ENCODE assay signal across 24 cellular contexts in the genomic region with DNA sequence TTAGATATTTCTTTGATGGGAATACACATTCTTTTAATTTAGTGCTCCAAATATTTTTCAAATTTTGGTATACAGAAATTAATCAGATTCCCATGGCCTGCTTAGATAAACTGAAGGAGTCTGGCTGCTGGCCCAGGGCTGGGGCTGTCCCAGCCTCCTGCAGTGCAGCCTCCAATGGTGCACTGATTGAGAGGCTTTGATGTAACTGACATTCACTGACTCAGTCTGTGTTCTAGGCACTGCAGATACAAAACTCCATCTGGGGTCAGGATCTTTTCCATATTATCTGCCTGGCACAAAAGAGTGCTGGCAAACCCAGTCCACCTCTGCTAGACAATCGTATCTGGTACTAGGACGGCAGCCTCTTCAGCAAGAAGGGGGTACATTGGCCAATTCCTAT.
DNase-seq lines count a peak whose midpoint lies in the region; ATAC-seq, FAIRE-seq and TF ChIP-seq lines count a peak whose summit lies in the region.
"Had no signal": no experiment of that assay in that cellular context is flagged by ENCODE, and none has a peak within 500 bp of the region (broad histone marks: within the 10 kb centered on the region; RNA-seq: fewer than 3 reads in every experiment).

No MANE protein-coding gene starts in this region.

- no peaks in the 10 kb centered on the region for H3K79me2 ChIP-seq in mammary epithelial cell (ENCODE audit: insufficient read depth, low read length)

- POLR2A ChIA-PET in MCF 10A (lab: Yijun Ruan, JAX) = no interaction called here

- no peak overlapping the region for H2AFZ ChIP-seq in mammary epithelial cell (ENCODE audit: low read depth, low read length)

- no peak overlapping the region for H3K27ac Mint-ChIP-seq in MCF 10A (ENCODE audit: low read depth, unreplicated experiment)
- H3K27ac Mint-ChIP-seq: activated T-cell treated with anti-CD3 and anti-CD28 coated beads, Interleukin-2, amount 50 U/mL, for 24 hours; CD4-positive, alpha-beta memory T cell; nephron progenitor cell; T-helper 1 cell treated with Interleukin-12 subunit alpha and Interleukin-12 subunit beta and Interleukin-4 antibody, amounts not matched to agents 30 μg/mL and 1 μg/mL, for 36 hours had no signal

- H3K36me3 ChIP-seq in mammary epithelial cell (ENCODE audit: insufficient read depth, low read length) = no peaks in the 10 kb centered on the region
- H3K36me3 ChIP-seq: lower lobe of right lung, tibial artery had no signal

- H3K9me3 Mint-ChIP-seq in MCF 10A (ENCODE audit: unreplicated experiment) = no peaks in the 10 kb centered on the region
- H3K9me3 Mint-ChIP-seq: nephron progenitor cell; T-helper 1 cell treated with Interleukin-12 subunit alpha and Interleukin-12 subunit beta and Interleukin-4 antibody, amounts not matched to agents 30 μg/mL and 1 μg/mL, for 36 hours had no signal

- no peaks in the 10 kb centered on the region for H3K9me3 ChIP-seq in mammary epithelial cell (replicated peaks; ENCODE audit: insufficient read depth, low read length)
- H3K9me3 ChIP-seq: lower lobe of right lung, tibial artery had no signal

- dilution Hi-C loops in mammary epithelial cell (cut with HindIII; ENCODE audit: low sequenced_read_pairs) = no loop called here

- TF ChIP-seq CTCF in MCF 10A (IDR thresholded peaks at IDR 0.05; ENCODE audit: unreplicated experiment) (no peak), mammary epithelial cell (conservative IDR thresholded peaks at IDR 0.05 in 1 of 2, IDR thresholded peaks at IDR 0.05 in 1 of 2; ENCODE audit: extremely low read depth in 1 of 2, insufficient read depth in 1 of 2, low read depth in 1 of 2, low read length in 2 of 2) (no peak)

- no TSS peak for BruUV-seq in MCF 10A (replicated peaks; lab: Mats Ljungman, UMichigan)
- BruUV-seq in mammary epithelial cell (replicated peaks; lab: Mats Ljungman, UMichigan) = no TSS peak

- no peak overlapping the region for H3K9ac ChIP-seq in mammary epithelial cell (ENCODE audit: insufficient read depth, low read length)

- H3K36me3 Mint-ChIP-seq in MCF 10A (ENCODE audit: insufficient read depth, unreplicated experiment) = no peaks in the 10 kb centered on the region
- H3K36me3 Mint-ChIP-seq: CD4-positive, alpha-beta memory T cell had no signal

- ATAC-seq in GM18873 (IDR thresholded peaks at IDR 0.05; ENCODE audit: low FRiP score, unreplicated experiment) = no peak
- ATAC-seq: lower lobe of right lung, right cardiac atrium had no signal

- CTCF ChIA-PET in MCF 10A (lab: Yijun Ruan, JAX) (no interaction called here), mammary epithelial cell (lab: Charles Lee; ENCODE audit: low non-redundant PET) (no interaction called here)

- no peaks in the 10 kb centered on the region for H4K20me1 ChIP-seq in mammary epithelial cell (ENCODE audit: insufficient read depth, low read length)

- intact Hi-C loops in MCF 10A (cut with micrococcal nuclease) (no loop called here), mammary epithelial cell (cut with micrococcal nuclease) (no loop called here)

- no peak for FAIRE-seq in RCC 7860 (lab: Jason Lieb, UNC)

- no peaks in the 10 kb centered on the region for H3K27me3 ChIP-seq in mammary epithelial cell (ENCODE audit: insufficient read depth, low read length)
- H3K27me3 ChIP-seq: tibial artery had no signal

- in situ Hi-C loops in mammary epithelial cell (cut with MboI; ENCODE audit: low sequenced_read_pairs in 2 of 2) = no loop called here

- peak; percentile 3 for DNase-seq in MCF 10A (ENCODE audit: unreplicated experiment)
- DNase-seq in mammary epithelial cell = no peak
- DNase-seq in amniotic epithelial cell (ENCODE audit: low read depth) = peak; percentile 17
- DNase-seq in fibroblast of gingiva (ENCODE audit: low read depth) = peak; percentile 4
- DNase-seq in kidney glomerular epithelial cell (lab: John Stamatoyannopoulos, UW) = no peak
- DNase-seq in RCC 7860 (ENCODE audit: low spot score) = no peak
- DNase-seq in activated CD8-positive, alpha-beta memory T cell treated with anti-CD3 and anti-CD28 coated beads for 24 hours = no peak
- DNase-seq: 8988T; activated gamma-delta T cell treated with Interleukin-2 at 50 U/mL for 16 hours; activated T-cell treated with anti-CD3 and anti-CD28 coated beads, Interleukin-2, amount 50 U/mL, for 24 hours; AML-193; DMS153; GDM1; lower lobe of right lung; NCI-H1105; NCI-H1930; NCI-H774; nephron progenitor cell; right cardiac atrium; stimulated activated CD4-positive, alpha-beta T cell treated with anti-CD3 and anti-CD28 coated beads, Interleukin-2, amount 100 ng/mL, for 24 hours; tibial artery had no signal

- no peak overlapping the region for H3K4me3 Mint-ChIP-seq in MCF 10A (ENCODE audit: unreplicated experiment)
- H3K4me3 Mint-ChIP-seq: activated T-cell treated with anti-CD3 and anti-CD28 coated beads, Interleukin-2, amount 50 U/mL, for 24 hours; CD4-positive, alpha-beta memory T cell; nephron progenitor cell; T-helper 1 cell treated with Interleukin-12 subunit alpha and Interleukin-12 subunit beta and Interleukin-4 antibody, amounts not matched to agents 30 μg/mL and 1 μg/mL, for 36 hours had no signal

- H3K4me1 ChIP-seq in mammary epithelial cell (ENCODE audit: insufficient read depth, low read length) = no peaks in the 10 kb centered on the region
- H3K4me1 ChIP-seq: lower lobe of right lung, tibial artery had no signal

- no peak overlapping the region for H3K27ac ChIP-seq in mammary epithelial cell (ENCODE audit: insufficient read depth, low read depth, low read length)
- H3K27ac ChIP-seq: lower lobe of right lung, tibial artery had no signal

- no peak overlapping the region for H3K4me3 ChIP-seq in mammary epithelial cell (replicated peaks in 1 of 3; ENCODE audit: insufficient read depth in 1 of 3, low read depth in 2 of 3, low read length in 3 of 3)
- H3K4me3 ChIP-seq: lower lobe of right lung, tibial artery had no signal

- H3K4me2 ChIP-seq in mammary epithelial cell (ENCODE audit: insufficient read depth, low read depth, low read length) = no peak overlapping the region

- H3K27me3 Mint-ChIP-seq in MCF 10A (ENCODE audit: insufficient read depth, unreplicated experiment) = no peaks in the 10 kb centered on the region
- H3K27me3 Mint-ChIP-seq: activated T-cell treated with anti-CD3 and anti-CD28 coated beads, Interleukin-2, amount 50 U/mL, for 24 hours; CD4-positive, alpha-beta memory T cell had no signal

- H3K4me1 Mint-ChIP-seq in MCF 10A (ENCODE audit: insufficient read depth, unreplicated experiment) = no peaks in the 10 kb centered on the region
- H3K4me1 Mint-ChIP-seq: CD4-positive, alpha-beta memory T cell had no signal

- 79% methylated on average over 2 of the region's 2 CpGs for WGBS in mammary epithelial cell (ENCODE audit: low coverage, missing lambda C conversion rate)

Comparison
In these comparisons a context has a peak if more than half of its experiments do, and no peak if none do; other contexts are left out.
1. DNase-seq: peak in MCF 10A (single experiment), amniotic epithelial cell (single experiment) and fibroblast of gingiva (single experiment); none in mammary epithelial cell (single experiment), kidney glomerular epithelial cell (single experiment), RCC 7860 (single experiment) and activated CD8-positive, alpha-beta memory T cell treated with anti-CD3 and anti-CD28 coated beads for 24 hours (single experiment).